10 cellular contexts compared by ENCODE assay signal in the genomic region with DNA sequence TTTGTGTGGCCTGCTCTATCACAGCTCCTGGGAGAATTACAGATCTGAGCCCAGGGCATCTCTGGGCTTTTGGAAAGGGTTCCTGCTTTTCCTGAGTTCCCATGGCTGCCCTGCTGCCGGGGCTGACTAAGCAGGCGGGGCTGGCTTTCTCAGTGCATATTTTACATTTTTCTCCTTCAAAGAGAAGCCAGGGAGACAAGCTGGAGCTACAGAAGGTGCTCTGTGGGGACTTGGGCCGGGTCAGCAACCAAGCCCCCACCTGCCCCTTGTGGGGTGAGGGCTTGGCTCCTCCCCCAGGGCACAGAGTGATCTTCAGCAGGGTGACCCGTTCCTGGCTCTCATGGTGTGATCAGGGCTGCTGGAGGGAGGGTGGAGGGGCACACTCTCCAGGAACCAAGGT. TPM values are rescaled to one million over a fixed set of nuclear protein-coding genes. Genes with fewer than 3 reads are reported as not detected.
DNase-seq lines count a peak whose midpoint lies in the region; ATAC-seq and TF ChIP-seq lines count a peak whose summit lies in the region.
"Had no signal": no experiment of that assay in that cellular context is flagged by ENCODE, and none has a peak within 500 bp of the region (broad histone marks: within the 10 kb centered on the region; RNA-seq: fewer than 3 reads in every experiment).

No MANE protein-coding gene starts in this region.

- H3K36me3 Mint-ChIP-seq in activated CD4-positive, alpha-beta T cell treated with anti-CD3 and anti-CD28 coated beads, Interleukin-2, amount 10 ng/mL, durations not matched to agents 7 days and 5 days (ENCODE audit: low read depth), result no peaks in the 10 kb centered on the region
- no peaks in the 10 kb centered on the region for H3K36me3 Mint-ChIP-seq in endodermal cell (ENCODE audit: low read depth)
- peaks cover 21% of the 10 kb centered on the region for H3K36me3 Mint-ChIP-seq in osteocyte (ENCODE audit: unreplicated experiment)

- H3K9me3 ChIP-seq in endodermal cell (ENCODE audit: control insufficient read depth, low read length) (no peaks in the 10 kb centered on the region), mesenchymal stem cell (ENCODE audit: control insufficient read depth, low read length) (no peaks in the 10 kb centered on the region), aorta (ENCODE audit: control insufficient read depth, low read length) (no peaks in the 10 kb centered on the region)
- H3K9me3 ChIP-seq: body of pancreas had no signal

- H3K27me3 ChIP-seq in endodermal cell (ENCODE audit: control insufficient read depth, insufficient read depth, low read length, poor library complexity, severe bottlenecking) (no peaks in the 10 kb centered on the region), mesenchymal stem cell (ENCODE audit: control insufficient read depth in 1 of 2, insufficient read depth in 1 of 2, low read length in 2 of 2) (no peaks in the 10 kb centered on the region), aorta (ENCODE audit: control insufficient read depth in 1 of 2, insufficient read depth in 2 of 2, low read length in 1 of 2) (no peaks in the 10 kb centered on the region)
- H3K27me3 ChIP-seq: body of pancreas had no signal

- H2BK5ac ChIP-seq in mesenchymal stem cell (ENCODE audit: low read depth, low read length, poor library complexity, severe bottlenecking), result peak overlapping the region; percentile 1

- WGBS in endodermal cell (ENCODE audit: insufficient coverage in 1 of 2, insufficient read length in 1 of 2), 2 experiments, result 71 to 77% methylated on average over 2 to 4 of the region's 4 CpGs
- WGBS in mesenchymal stem cell, result 21% methylated on average over 4 of the region's 4 CpGs
- 4 to 7% methylated on average over 4 of the region's 4 CpGs for WGBS in aorta, 2 donors

- CTCF ChIA-PET in activated CD4-positive, alpha-beta T cell treated with anti-CD3 and anti-CD28 coated beads, Interleukin-2, amount 10 ng/mL, durations not matched to agents 7 days and 5 days (lab: Charles Lee), result interaction anchor here (1.5 kb wide), 1 partner anchor 92 kb away, joined by 5 read pairs; the partner anchor contains the start of gene MCM2

- H2BK120ac ChIP-seq in mesenchymal stem cell (ENCODE audit: low read depth, low read length), result peak overlapping the region; percentile 95

- no peak overlapping the region for H2AFZ ChIP-seq in mesenchymal stem cell (ENCODE audit: low read depth, low read length)

- H3K27ac ChIP-seq in endodermal cell (ENCODE audit: low read depth, low read length) (no peak overlapping the region), mesenchymal stem cell (ENCODE audit: low read length, poor library complexity, severe bottlenecking) (peak overlapping the region; percentile 47), aorta (ENCODE audit: low read depth in 1 of 2, low read length in 2 of 2) (peak overlapping the region; percentile 70 to 90)
- H3K27ac ChIP-seq: 22Rv1, body of pancreas had no signal

- peak overlapping the region; percentile 89 for H4K91ac ChIP-seq in mesenchymal stem cell (ENCODE audit: low read length)

- no peak for TF ChIP-seq CTCF in endodermal cell (conservative IDR thresholded peaks at IDR 0.05)
- no peak for TF ChIP-seq CTCF in GM13977 (IDR thresholded peaks at IDR 0.05; ENCODE audit: extremely low read depth, insufficient read depth, missing control alignments)
- TF ChIP-seq CTCF in osteocyte (IDR thresholded peaks at IDR 0.05), result no peak

- peak overlapping the region; percentile 62 for H2AK5ac ChIP-seq in mesenchymal stem cell (ENCODE audit: low read length, severe bottlenecking)

- ATAC-seq in aorta (ENCODE audit: low FRiP score) (peak; percentile 55), HG03432 (IDR thresholded peaks at IDR 0.05; ENCODE audit: unreplicated experiment) (no peak)
- ATAC-seq: body of pancreas had no signal

- intact Hi-C loops in aorta (cut with DNase I), result loop anchor here in 1 of 2 donors (2.0 to 10.0 kb wide), 3 partner anchors 35 to 225 kb away; partner anchors contain the start of gene KBTBD12

- H3K4me1 ChIP-seq in endodermal cell (ENCODE audit: control insufficient read depth, insufficient read depth, low read length), result peaks cover 7% of the 10 kb centered on the region
- peaks cover 52% of the 10 kb centered on the region for H3K4me1 ChIP-seq in mesenchymal stem cell (ENCODE audit: control insufficient read depth, insufficient read depth, low read depth, low read length)
- no peaks in the 10 kb centered on the region for H3K4me1 ChIP-seq in aorta (ENCODE audit: control insufficient read depth in 1 of 2, insufficient read depth in 2 of 2, low read length in 2 of 2)
- H3K4me1 ChIP-seq: body of pancreas had no signal

- H3K4me3 Mint-ChIP-seq in activated CD4-positive, alpha-beta T cell treated with anti-CD3 and anti-CD28 coated beads, Interleukin-2, amount 10 ng/mL, durations not matched to agents 7 days and 5 days, result no peak overlapping the region
- H3K4me3 Mint-ChIP-seq in endodermal cell (no peak overlapping the region), osteocyte (ENCODE audit: unreplicated experiment) (no peak overlapping the region)

- H2BK15ac ChIP-seq in mesenchymal stem cell (ENCODE audit: low read depth, poor library complexity, severe bottlenecking), result peak overlapping the region; percentile 37

- peak overlapping the region; percentile 33 to 79 for H3K4ac ChIP-seq in mesenchymal stem cell (ENCODE audit: low read depth in 1 of 2, low read length in 2 of 2)

- DNase-seq in activated CD4-positive, alpha-beta T cell treated with anti-CD3 and anti-CD28 coated beads, Interleukin-2, amount 10 ng/mL, durations not matched to agents 7 days and 5 days, result no peak
- no peak for DNase-seq in activated CD4-positive, alpha-beta T cell treated with anti-CD3 and anti-CD28 coated beads, Interleukin-2, amount 50 U/mL, for 1 hour
- DNase-seq in endodermal cell (peak; percentile 74), mesenchymal stem cell (peak; percentile 45), aorta (peak; percentile 67 to 78), GM13977 (ENCODE audit: low spot score) (no peak), osteocyte (ENCODE audit: extremely low spot score, unreplicated experiment) (no peak)

- H3K14ac ChIP-seq in mesenchymal stem cell (ENCODE audit: low read length in 2 of 2), result no peak overlapping the region

- H3K4me2 ChIP-seq in mesenchymal stem cell (ENCODE audit: low read length, poor library complexity, severe bottlenecking), result no peak overlapping the region

- H3K9ac ChIP-seq in endodermal cell (ENCODE audit: extremely low read depth, low read length, poor library complexity, severe bottlenecking) (no peak overlapping the region), mesenchymal stem cell (ENCODE audit: low read length) (peak overlapping the region; percentile 59)

- H3K27me3 Mint-ChIP-seq in activated CD4-positive, alpha-beta T cell treated with anti-CD3 and anti-CD28 coated beads, Interleukin-2, amount 10 ng/mL, durations not matched to agents 7 days and 5 days, result no peaks in the 10 kb centered on the region
- no peaks in the 10 kb centered on the region for H3K27me3 Mint-ChIP-seq in endodermal cell (ENCODE audit: insufficient read depth)
- no peaks in the 10 kb centered on the region for H3K27me3 Mint-ChIP-seq in osteocyte (ENCODE audit: unreplicated experiment)

- H3K79me1 ChIP-seq in mesenchymal stem cell (replicated peaks; ENCODE audit: low read length, poor library complexity, severe bottlenecking), result peaks cover 15% of the 10 kb centered on the region

- H3K4me3 ChIP-seq in endodermal cell (ENCODE audit: low read length), result no peak overlapping the region
- H3K4me3 ChIP-seq in mesenchymal stem cell (ENCODE audit: insufficient read depth in 1 of 2, low read depth in 1 of 2, low read length in 2 of 2), result no peak overlapping the region
- no peak overlapping the region for H3K4me3 ChIP-seq in aorta (ENCODE audit: low read length in 2 of 2)
- H3K4me3 ChIP-seq: body of pancreas had no signal

- no peaks in the 10 kb centered on the region for H3K36me3 ChIP-seq in endodermal cell (ENCODE audit: control insufficient read depth, insufficient read depth, low read length)
- H3K36me3 ChIP-seq in mesenchymal stem cell (ENCODE audit: control insufficient read depth in 1 of 2, insufficient read depth in 2 of 2, low read depth in 1 of 2, low read length in 2 of 2), result peaks cover 41 to 43% of the 10 kb centered on the region in 2 experiments
- no peaks in the 10 kb centered on the region for H3K36me3 ChIP-seq in aorta (ENCODE audit: control insufficient read depth in 1 of 2, insufficient read depth in 2 of 2, low read length in 1 of 2)

- no peaks in the 10 kb centered on the region for H3K9me3 Mint-ChIP-seq in activated CD4-positive, alpha-beta T cell treated with anti-CD3 and anti-CD28 coated beads, Interleukin-2, amount 10 ng/mL, durations not matched to agents 7 days and 5 days
- H3K9me3 Mint-ChIP-seq in endodermal cell (no peaks in the 10 kb centered on the region), osteocyte (ENCODE audit: unreplicated experiment) (no peaks in the 10 kb centered on the region)

- H3K27ac Mint-ChIP-seq in activated CD4-positive, alpha-beta T cell treated with anti-CD3 and anti-CD28 coated beads, Interleukin-2, amount 10 ng/mL, durations not matched to agents 7 days and 5 days, result peak overlapping the region; percentile 16
- no peak overlapping the region for H3K27ac Mint-ChIP-seq in endodermal cell
- no peak overlapping the region for H3K27ac Mint-ChIP-seq in osteocyte (ENCODE audit: unreplicated experiment)

- peak overlapping the region; percentile 87 for H4K8ac ChIP-seq in mesenchymal stem cell (ENCODE audit: low read length)

- H2BK12ac ChIP-seq in mesenchymal stem cell (ENCODE audit: low read length in 2 of 2), result peak overlapping the region in 1 of 2 experiments; percentile 35

- POLR2A ChIA-PET in activated CD4-positive, alpha-beta T cell treated with anti-CD3 and anti-CD28 coated beads, Interleukin-2, amount 10 ng/mL, durations not matched to agents 7 days and 5 days (lab: Charles Lee), result no interaction called here

- H3K4me1 Mint-ChIP-seq in activated CD4-positive, alpha-beta T cell treated with anti-CD3 and anti-CD28 coated beads, Interleukin-2, amount 10 ng/mL, durations not matched to agents 7 days and 5 days, result no peaks in the 10 kb centered on the region
- H3K4me1 Mint-ChIP-seq in endodermal cell, result peaks cover 5% of the 10 kb centered on the region
- peaks cover 19% of the 10 kb centered on the region for H3K4me1 Mint-ChIP-seq in osteocyte (ENCODE audit: unreplicated experiment)

- in situ Hi-C loops in GM13977 (cut with MboI; ENCODE audit: low pct_unique_long_range_greater_than_20kb, low sequenced_read_pairs, unreplicated experiment), result no loop called here

- H3K18ac ChIP-seq in mesenchymal stem cell (ENCODE audit: low read depth in 1 of 2, low read length in 2 of 2), result no peak overlapping the region

- no peak overlapping the region for H3K23ac ChIP-seq in mesenchymal stem cell (ENCODE audit: low read length in 2 of 2)

RNA-seq across cellular contexts. Expression of gene ABTB1, which starts 17.4 kb away (rescaled TPM):
- 10 to 100 TPM; 24.3 to 29.5 TPM for total RNA-seq in activated CD4-positive, alpha-beta T cell treated with anti-CD3 and anti-CD28 coated beads, Interleukin-2, amount 10 ng/mL, durations not matched to agents 7 days and 5 days
- total RNA-seq in endodermal cell, result 10 to 100 TPM; 10.7 to 14.4 TPM
- polyA plus RNA-seq in endodermal cell (2013, experiment 1 of 2), result 8.1 TPM
- polyA plus RNA-seq in endodermal cell (2013, experiment 2 of 2), result 6.5 TPM
- polyA plus RNA-seq in mesenchymal stem cell (2013, experiment 1 of 2), result 6.8 TPM
- 6.6 TPM for polyA plus RNA-seq in mesenchymal stem cell (2013, experiment 2 of 2)
- 10 to 100 TPM; 49.8 to 75.4 TPM for total RNA-seq in aorta
- 100 to 1,000 TPM in 1 of 2 donors, 10 to 100 TPM in 1; 28.7 to 263 TPM for polyA plus RNA-seq in aorta
- total RNA-seq in osteocyte, result 69.8 and 73.4 TPM in 2 replicates

Comparison
In these comparisons a context has a peak if more than half of its experiments do, and no peak if none do; other contexts are left out.
1. DNase-seq: peak in endodermal cell (single experiment), mesenchymal stem cell (single experiment) and aorta (2 of 2); none in activated CD4-positive, alpha-beta T cell treated with anti-CD3 and anti-CD28 coated beads, Interleukin-2, amount 10 ng/mL, durations not matched to agents 7 days and 5 days (single experiment), activated CD4-positive, alpha-beta T cell treated with anti-CD3 and anti-CD28 coated beads, Interleukin-2, amount 50 U/mL, for 1 hour (single experiment), GM13977 (single experiment) and osteocyte (single experiment).